In genomic region chr2:139216435-139216834, GRCh38 we compare ENCODE assay signal across 28 cellular contexts.
"Had no signal": no experiment of that assay in that cellular context is flagged by ENCODE, and none has a peak within 500 bp of the region (broad histone marks: within the 10 kb centered on the region; RNA-seq: fewer than 3 reads in every experiment).

No MANE protein-coding gene starts in this region.

- H3K27ac Mint-ChIP-seq: stimulated activated effector memory CD8-positive, alpha-beta T cell treated with anti-CD3 and anti-CD28 coated beads, Interleukin-12 subunit alpha, Interleukin-12 subunit beta, amount 100 ng/mL, for 72 hours; stimulated activated memory B cell treated with anti-CD40 and anti-IgM and Interleukin-4, amounts not matched to agents 10 μg/mL and 1 μg/mL and 100 μg/mL, for 72 hours; stimulated activated naive B cell treated with anti-CD40 and anti-IgM and Interleukin-4, amounts not matched to agents 10 μg/mL and 1 μg/mL and 100 μg/mL, for 72 hours; stimulated activated naive CD8-positive, alpha-beta T cell treated with anti-CD3 and anti-CD28 coated beads, Interleukin-15, Interleukin-2, amounts not matched to agents 100 ng/mL and 50 ng/mL, for 24 hours; type B pancreatic cell had no signal

- H3K27ac ChIP-seq: stomach, suprapubic skin, testis, thoracic aorta, thyroid gland, tibial nerve, transverse colon, upper lobe of left lung, upper lobe of right lung, uterus, vagina had no signal

- H3K27me3 ChIP-seq: stomach, suprapubic skin, testis, thyroid gland, tibial nerve, transverse colon, upper lobe of left lung, upper lobe of right lung, uterus, vagina had no signal

- DNase-seq: stimulated activated CD4-positive, alpha-beta T cell treated with anti-CD3 and anti-CD28 coated beads, Interleukin-2, amount 100 ng/mL, for 48 hours; stimulated activated CD4-positive, alpha-beta T cell treated with anti-CD3 and anti-CD28 coated beads, Interleukin-4, amount 100 ng/mL, for 1 hour; stimulated activated CD4-positive, alpha-beta T cell treated with anti-CD3 and anti-CD28 coated beads, Interleukin-4, amount 100 ng/mL, for 24 hours; stimulated activated CD4-positive, alpha-beta T cell treated with anti-CD3 and anti-CD28 coated beads, Interleukin-4, amount 100 ng/mL, for 4 hours; stimulated activated CD8-positive, alpha-beta memory T cell treated with anti-CD3 and anti-CD28 coated beads, Interleukin-4, amount 100 ng/mL, for 48 hours; stimulated activated naive B cell treated with anti-CD40 and anti-IgM and Interleukin-4, amounts not matched to agents 10 μg/mL and 1 μg/mL and 100 μg/mL, for 72 hours; stimulated activated naive CD4-positive, alpha-beta T cell; stimulated activated naive CD4-positive, alpha-beta T cell treated with Interleukin-2 at 50 U/mL for 16 hours; stimulated activated naive CD8-positive, alpha-beta T cell treated with anti-CD3 and anti-CD28 coated beads, Interleukin-15, amount 100 ng/mL, for 72 hours; stimulated activated naive CD8-positive, alpha-beta T cell treated with anti-CD3 and anti-CD28 coated beads, Interleukin-15, Interleukin-2, amounts not matched to agents 100 U/mL and 50 U/mL, for 24 hours; stomach; substantia nigra; testis; thyroid gland; transverse colon; trophoblast cell; upper lobe of left lung; upper lobe of right lung; uterus had no signal

- H3K9me3 ChIP-seq: suprapubic skin, testis, thoracic aorta, thyroid gland, tibial nerve, transverse colon, upper lobe of left lung, upper lobe of right lung, uterus, vagina had no signal

- H3K4me1 ChIP-seq: stomach, suprapubic skin, testis, thyroid gland, tibial nerve, transverse colon, upper lobe of left lung, upper lobe of right lung, uterus, vagina had no signal

- H3K4me1 Mint-ChIP-seq: stimulated activated effector memory CD8-positive, alpha-beta T cell treated with anti-CD3 and anti-CD28 coated beads, Interleukin-12 subunit alpha, Interleukin-12 subunit beta, amount 100 ng/mL, for 72 hours; stimulated activated memory B cell treated with anti-CD40 and anti-IgM and Interleukin-4, amounts not matched to agents 10 μg/mL and 1 μg/mL and 100 μg/mL, for 72 hours; stimulated activated naive B cell treated with anti-CD40 and anti-IgM and Interleukin-4, amounts not matched to agents 10 μg/mL and 1 μg/mL and 100 μg/mL, for 72 hours; stimulated activated naive CD8-positive, alpha-beta T cell treated with anti-CD3 and anti-CD28 coated beads, Interleukin-15, amount 100 ng/mL, for 72 hours had no signal

- H3K27me3 Mint-ChIP-seq: stimulated activated memory B cell treated with anti-CD40 and anti-IgM and Interleukin-4, amounts not matched to agents 10 μg/mL and 1 μg/mL and 100 μg/mL, for 72 hours; stimulated activated naive B cell treated with anti-CD40 and anti-IgM and Interleukin-4, amounts not matched to agents 10 μg/mL and 1 μg/mL and 100 μg/mL, for 72 hours; stimulated activated naive CD8-positive, alpha-beta T cell treated with anti-CD3 and anti-CD28 coated beads, Interleukin-15, amount 100 ng/mL, for 72 hours; stimulated activated naive CD8-positive, alpha-beta T cell treated with anti-CD3 and anti-CD28 coated beads, Interleukin-15, Interleukin-2, amounts not matched to agents 100 ng/mL and 50 ng/mL, for 24 hours; type B pancreatic cell had no signal

- H3K4me3 ChIP-seq: stomach, suprapubic skin, testis, thoracic aorta, thyroid gland, tibial nerve, transverse colon, upper lobe of left lung, upper lobe of right lung, uterus, vagina had no signal

- FAIRE-seq: urothelium cell line had no signal

- ATAC-seq: stimulated activated effector memory CD8-positive, alpha-beta T cell treated with anti-CD3 and anti-CD28 coated beads, Interleukin-12 subunit alpha, Interleukin-12 subunit beta, amount 100 ng/mL, for 72 hours; stimulated activated memory B cell treated with anti-CD40 and anti-IgM and Interleukin-4, amounts not matched to agents 10 μg/mL and 1 μg/mL and 100 μg/mL, for 72 hours; stimulated activated naive B cell treated with anti-CD40 and anti-IgM and Interleukin-4, amounts not matched to agents 10 μg/mL and 1 μg/mL and 100 μg/mL, for 72 hours; stimulated activated naive CD8-positive, alpha-beta T cell treated with anti-CD3 and anti-CD28 coated beads, Interleukin-15, amount 100 ng/mL, for 72 hours; stimulated activated naive CD8-positive, alpha-beta T cell treated with anti-CD3 and anti-CD28 coated beads, Interleukin-15, Interleukin-2, amounts not matched to agents 100 U/mL and 50 U/mL, for 24 hours; upper lobe of right lung had no signal

- H3K36me3 ChIP-seq: stomach, suprapubic skin, thoracic aorta, thyroid gland, tibial nerve, transverse colon, upper lobe of left lung, upper lobe of right lung, uterus, vagina had no signal

- H3K36me3 Mint-ChIP-seq: stimulated activated effector memory CD8-positive, alpha-beta T cell treated with anti-CD3 and anti-CD28 coated beads, Interleukin-12 subunit alpha, Interleukin-12 subunit beta, amount 100 ng/mL, for 72 hours; stimulated activated memory B cell treated with anti-CD40 and anti-IgM and Interleukin-4, amounts not matched to agents 10 μg/mL and 1 μg/mL and 100 μg/mL, for 72 hours; stimulated activated naive B cell treated with anti-CD40 and anti-IgM and Interleukin-4, amounts not matched to agents 10 μg/mL and 1 μg/mL and 100 μg/mL, for 72 hours; type B pancreatic cell had no signal

- H3K9me3 Mint-ChIP-seq: type B pancreatic cell had no signal

- H3K4me3 Mint-ChIP-seq: stimulated activated effector memory CD8-positive, alpha-beta T cell treated with anti-CD3 and anti-CD28 coated beads, Interleukin-12 subunit alpha, Interleukin-12 subunit beta, amount 100 ng/mL, for 72 hours; stimulated activated memory B cell treated with anti-CD40 and anti-IgM and Interleukin-4, amounts not matched to agents 10 μg/mL and 1 μg/mL and 100 μg/mL, for 72 hours; stimulated activated naive B cell treated with anti-CD40 and anti-IgM and Interleukin-4, amounts not matched to agents 10 μg/mL and 1 μg/mL and 100 μg/mL, for 72 hours; stimulated activated naive CD8-positive, alpha-beta T cell treated with anti-CD3 and anti-CD28 coated beads, Interleukin-15, amount 100 ng/mL, for 72 hours; stimulated activated naive CD8-positive, alpha-beta T cell treated with anti-CD3 and anti-CD28 coated beads, Interleukin-15, Interleukin-2, amounts not matched to agents 100 ng/mL and 50 ng/mL, for 24 hours; type B pancreatic cell had no signal
